Comparison of ENCODE assay signal across 17 cellular contexts in the genomic region with DNA sequence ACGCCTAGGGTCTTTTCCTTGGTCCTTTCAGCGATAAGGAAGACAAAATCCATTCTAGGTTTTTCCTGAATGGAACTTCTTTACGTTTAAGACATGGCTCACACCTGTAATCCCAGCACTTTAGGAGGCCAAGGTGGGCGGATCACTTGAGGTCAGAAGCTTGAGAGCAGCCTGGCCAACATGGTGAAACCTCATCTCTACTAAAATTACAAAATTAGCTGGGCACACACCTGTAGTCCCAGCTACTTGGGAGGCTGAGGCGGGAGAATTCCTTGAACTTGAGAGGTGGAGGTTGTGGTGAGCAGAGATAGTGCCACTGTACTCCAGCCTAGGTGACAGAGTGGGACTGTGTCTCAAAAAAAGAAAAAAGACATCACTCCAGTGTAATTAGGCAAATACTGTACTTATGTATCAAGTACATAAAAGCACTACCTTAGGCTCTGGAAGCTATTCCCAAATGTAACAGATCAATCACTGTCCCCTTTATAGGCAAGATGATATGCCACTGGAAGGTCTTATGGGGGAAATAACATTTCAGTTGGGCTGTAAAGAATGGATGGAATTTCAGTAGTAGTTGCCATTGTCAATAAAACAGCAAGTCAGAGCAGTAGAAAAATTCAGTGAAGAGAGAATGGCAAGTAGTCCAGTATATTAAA. TPM values are rescaled to one million over a fixed set of nuclear protein-coding genes. Genes with fewer than 3 reads are reported as not detected.
A peak's percentile ranks its signal among the peaks of the same experiment; 100 is the strongest.
DNase-seq lines count a peak whose midpoint lies in the region; ATAC-seq, FAIRE-seq and TF ChIP-seq lines count a peak whose summit lies in the region.
"Had no signal": no experiment of that assay in that cellular context is flagged by ENCODE, and none has a peak within 500 bp of the region (broad histone marks: within the 10 kb centered on the region; RNA-seq: fewer than 3 reads in every experiment).

No MANE protein-coding gene starts in this region.

- CTCF ChIA-PET in activated CD4-positive, alpha-beta memory T cell treated with anti-CD3 and anti-CD28 coated beads, Interleukin-2, amount 10 ng/mL, durations not matched to agents 7 days and 5 days (lab: Charles Lee), result interaction anchor here (1.3 to 11.5 kb wide), 3 partner anchors 60 to 250 kb away, joined by 4 to 452 read pairs (median 115); no protein-coding TSS in a partner anchor

- H3K4me1 Mint-ChIP-seq in T-helper 1 cell treated with Interleukin-12 subunit alpha and Interleukin-12 subunit beta and Interleukin-4 antibody, amounts not matched to agents 30 μg/mL and 1 μg/mL, for 36 hours (ENCODE audit: low read depth), result peaks cover 59% of the 10 kb centered on the region
- H3K4me1 Mint-ChIP-seq in activated CD4-positive, alpha-beta memory T cell treated with anti-CD3 and anti-CD28 coated beads, Interleukin-2, amount 10 ng/mL, durations not matched to agents 7 days and 5 days, result peaks cover 65% of the 10 kb centered on the region
- H3K4me1 Mint-ChIP-seq in natural killer cell treated with Interleukin-12 subunit alpha and Interleukin-12 subunit beta and Interleukin-15 and Interleukin-18, amount 100 ng/mL, for 72 hours (ENCODE audit: low read depth in 2 of 2), result peaks cover 65 to 80% of the 10 kb centered on the region in 2 donors

- no peak overlapping the region for H3K4me3 ChIP-seq in ovary
- H3K4me3 ChIP-seq: lung, neural progenitor cell, sigmoid colon, stomach had no signal

- ATAC-seq in natural killer cell treated with Interleukin-12 subunit alpha and Interleukin-12 subunit beta and Interleukin-15 and Interleukin-18, amount 100 ng/mL, for 72 hours, result no peak
- ATAC-seq: HCT116 had no signal

- no peak for TF ChIP-seq POLR2A in H54 (IDR thresholded peaks at IDR 0.05; ENCODE audit: low read depth, low read length)
- TF ChIP-seq POLR2A in ovary (IDR thresholded peaks at IDR 0.05), result no peak

- H3K36me3 Mint-ChIP-seq in T-helper 1 cell treated with Interleukin-12 subunit alpha and Interleukin-12 subunit beta and Interleukin-4 antibody, amounts not matched to agents 30 μg/mL and 1 μg/mL, for 36 hours (ENCODE audit: low read depth), result peaks cover 54% of the 10 kb centered on the region
- peaks cover 58% of the 10 kb centered on the region for H3K36me3 Mint-ChIP-seq in activated CD4-positive, alpha-beta memory T cell treated with anti-CD3 and anti-CD28 coated beads, Interleukin-2, amount 10 ng/mL, durations not matched to agents 7 days and 5 days (ENCODE audit: low read depth)
- peaks cover 12% of the 10 kb centered on the region for H3K36me3 Mint-ChIP-seq in natural killer cell treated with Interleukin-12 subunit alpha and Interleukin-12 subunit beta and Interleukin-15 and Interleukin-18, amount 100 ng/mL, for 72 hours
- H3K36me3 Mint-ChIP-seq: neural progenitor cell had no signal

- H3K27me3 Mint-ChIP-seq in T-helper 1 cell treated with Interleukin-12 subunit alpha and Interleukin-12 subunit beta and Interleukin-4 antibody, amounts not matched to agents 30 μg/mL and 1 μg/mL, for 36 hours (ENCODE audit: low read depth), result no peaks in the 10 kb centered on the region
- no peaks in the 10 kb centered on the region for H3K27me3 Mint-ChIP-seq in activated CD4-positive, alpha-beta memory T cell treated with anti-CD3 and anti-CD28 coated beads, Interleukin-2, amount 10 ng/mL, durations not matched to agents 7 days and 5 days
- no peaks in the 10 kb centered on the region for H3K27me3 Mint-ChIP-seq in natural killer cell treated with Interleukin-12 subunit alpha and Interleukin-12 subunit beta and Interleukin-15 and Interleukin-18, amount 100 ng/mL, for 72 hours

- FAIRE-seq in H54 (lab: Jason Lieb, UNC) (peak; percentile 27), frontal cortex (lab: Jason Lieb, UNC) (no peak)
- FAIRE-seq: A204.1 had no signal

- peak overlapping the region; percentile 70 for H3K4me3 Mint-ChIP-seq in T-helper 1 cell treated with Interleukin-12 subunit alpha and Interleukin-12 subunit beta and Interleukin-4 antibody, amounts not matched to agents 30 μg/mL and 1 μg/mL, for 36 hours
- H3K4me3 Mint-ChIP-seq in activated CD4-positive, alpha-beta memory T cell treated with anti-CD3 and anti-CD28 coated beads, Interleukin-2, amount 10 ng/mL, durations not matched to agents 7 days and 5 days, result no peak overlapping the region
- peak overlapping the region; percentile 39 for H3K4me3 Mint-ChIP-seq in natural killer cell treated with Interleukin-12 subunit alpha and Interleukin-12 subunit beta and Interleukin-15 and Interleukin-18, amount 100 ng/mL, for 72 hours
- H3K4me3 Mint-ChIP-seq: neural progenitor cell had no signal

- DNase-seq in T-helper 1 cell (no peak), H54 (ENCODE audit: insufficient read length, low spot score) (no peak), ovary (no peak), GM19238 (ENCODE audit: insufficient read length, low spot score) (no peak), frontal cortex (ENCODE audit: low spot score in 2 of 2) (no peak)
- no peak for DNase-seq in activated CD4-positive, alpha-beta memory T cell treated with anti-CD3 and anti-CD28 coated beads, Interleukin-2, amount 10 ng/mL, durations not matched to agents 7 days and 5 days
- DNase-seq in natural killer cell treated with Interleukin-12 subunit alpha and Interleukin-12 subunit beta and Interleukin-15 and Interleukin-18, amount 100 ng/mL, for 72 hours (ENCODE audit: low spot score), result no peak
- DNase-seq: effector CD4-positive, alpha-beta T cell; NCI-H1694 treated with DMSO at 0.1 percent for 48 hours; NCI-H524 treated with DMSO at 0.1 percent for 48 hours; sigmoid colon; stomach had no signal

- H3K9me3 ChIP-seq in ovary, result no peaks in the 10 kb centered on the region
- H3K9me3 ChIP-seq: sigmoid colon, stomach had no signal

- no peaks in the 10 kb centered on the region for H3K9me3 Mint-ChIP-seq in T-helper 1 cell treated with Interleukin-12 subunit alpha and Interleukin-12 subunit beta and Interleukin-4 antibody, amounts not matched to agents 30 μg/mL and 1 μg/mL, for 36 hours
- no peaks in the 10 kb centered on the region for H3K9me3 Mint-ChIP-seq in activated CD4-positive, alpha-beta memory T cell treated with anti-CD3 and anti-CD28 coated beads, Interleukin-2, amount 10 ng/mL, durations not matched to agents 7 days and 5 days
- no peaks in the 10 kb centered on the region for H3K9me3 Mint-ChIP-seq in natural killer cell treated with Interleukin-12 subunit alpha and Interleukin-12 subunit beta and Interleukin-15 and Interleukin-18, amount 100 ng/mL, for 72 hours
- H3K9me3 Mint-ChIP-seq: neural progenitor cell had no signal

- POLR2A ChIA-PET in activated CD4-positive, alpha-beta memory T cell treated with anti-CD3 and anti-CD28 coated beads, Interleukin-2, amount 10 ng/mL, durations not matched to agents 7 days and 5 days (lab: Charles Lee), result interaction anchor here (1.1 to 11.0 kb wide), 5 partner anchors 60 to 657 kb away, joined by 3 to 304 read pairs (median 4); partner anchors contain the start of genes MRPL32 and PSMA2

- intact Hi-C loops in ovary (cut with DNase I), result loop anchor here in 1 of 4 donors (10.0 kb wide), 1 partner anchor 56 kb away; no protein-coding TSS in a partner anchor

- H3K4me1 ChIP-seq in ovary (ENCODE audit: insufficient read depth), result peaks cover 14% of the 10 kb centered on the region

- H3K27ac Mint-ChIP-seq in T-helper 1 cell treated with Interleukin-12 subunit alpha and Interleukin-12 subunit beta and Interleukin-4 antibody, amounts not matched to agents 30 μg/mL and 1 μg/mL, for 36 hours, result peak overlapping the region; percentile 34
- H3K27ac Mint-ChIP-seq in activated CD4-positive, alpha-beta memory T cell treated with anti-CD3 and anti-CD28 coated beads, Interleukin-2, amount 10 ng/mL, durations not matched to agents 7 days and 5 days, result peak overlapping the region; percentile 42
- peak overlapping the region; percentile 91 to 93 for H3K27ac Mint-ChIP-seq in natural killer cell treated with Interleukin-12 subunit alpha and Interleukin-12 subunit beta and Interleukin-15 and Interleukin-18, amount 100 ng/mL, for 72 hours
- H3K27ac Mint-ChIP-seq: neural progenitor cell had no signal

- TF ChIP-seq EP300 in ovary (IDR thresholded peaks at IDR 0.05), result no peak

- H3K27ac ChIP-seq in ovary, result no peak overlapping the region
- H3K27ac ChIP-seq: neural progenitor cell, sigmoid colon, stomach had no signal

- H3K36me3 ChIP-seq in ovary, result no peaks in the 10 kb centered on the region
- H3K36me3 ChIP-seq: neural progenitor cell, sigmoid colon, stomach had no signal

- no peak for TF ChIP-seq CTCF in ovary (IDR thresholded peaks at IDR 0.05)

- no peaks in the 10 kb centered on the region for H3K27me3 ChIP-seq in ovary
- H3K27me3 ChIP-seq: sigmoid colon, stomach had no signal

- WGBS in ovary, 3 donors, result 93 to 97% (median 96%) methylated on average over 5 of the region's 5 CpGs

RNA-seq across cellular contexts. Expression of gene STK17A, which starts 5.7 kb away (rescaled TPM):
- total RNA-seq in activated CD4-positive, alpha-beta memory T cell treated with anti-CD3 and anti-CD28 coated beads, Interleukin-2, amount 10 ng/mL, durations not matched to agents 7 days and 5 days, result 10 to 100 TPM; 89.5 to 90.3 TPM
- total RNA-seq in natural killer cell treated with Interleukin-12 subunit alpha and Interleukin-12 subunit beta and Interleukin-15 and Interleukin-18, amount 100 ng/mL, for 72 hours, result 10 to 100 TPM; 61.7 to 67.6 TPM
- 10 to 100 TPM in 6 of 7 donors, 1 to 10 TPM in 1; 9.9 to 19.9 (median 12.7) TPM for total RNA-seq in ovary
- 10 to 100 TPM; 11.1 to 14.9 TPM for polyA plus RNA-seq in ovary
- 13.0 TPM for total RNA-seq in frontal cortex

Comparison
In these comparisons a context has a peak if more than half of its experiments do, and no peak if none do; other contexts are left out.
1. H3K27ac Mint-ChIP-seq: peak in every context shown above with its lines; median percentile 92 in natural killer cell treated with Interleukin-12 subunit alpha and Interleukin-12 subunit beta and Interleukin-15 and Interleukin-18, amount 100 ng/mL, for 72 hours; 42 in activated CD4-positive, alpha-beta memory T cell treated with anti-CD3 and anti-CD28 coated beads, Interleukin-2, amount 10 ng/mL, durations not matched to agents 7 days and 5 days; 34 in T-helper 1 cell treated with Interleukin-12 subunit alpha and Interleukin-12 subunit beta and Interleukin-4 antibody, amounts not matched to agents 30 μg/mL and 1 μg/mL, for 36 hours.